ENCODE assay signal across 26 cellular contexts in genomic region chr19:11225172-11225571, GRCh38. TPM values are rescaled to one million over a fixed set of nuclear protein-coding genes. Genes with fewer than 3 reads are reported as not detected.
"Had no signal": no experiment of that assay in that cellular context is flagged by ENCODE, and none has a peak within 500 bp of the region (broad histone marks: within the 10 kb centered on the region; RNA-seq: fewer than 3 reads in every experiment).

No MANE protein-coding gene starts in this region.

- H3K27me3 ChIP-seq: esophagus squamous epithelium, foreskin keratinocyte, heart left ventricle, neural progenitor cell, ovary, tibial artery, upper lobe of left lung, uterus had no signal

- H3K9me3 ChIP-seq: ovary, uterus had no signal

- H2AFZ ChIP-seq: neural progenitor cell had no signal

- H3K27ac ChIP-seq: esophagus squamous epithelium, foreskin keratinocyte, heart left ventricle, neural progenitor cell, ovary, tibial artery, uterus had no signal

- ATAC-seq: foreskin keratinocyte; natural killer cell treated with Interleukin-12 subunit alpha and Interleukin-12 subunit beta and Interleukin-15 and Interleukin-18, amount 100 ng/mL, for 72 hours; stimulated activated effector memory CD8-positive, alpha-beta T cell treated with anti-CD3 and anti-CD28 coated beads, Interleukin-12 subunit alpha, Interleukin-12 subunit beta, amount 100 ng/mL, for 72 hours; stimulated activated naive CD8-positive, alpha-beta T cell treated with anti-CD3 and anti-CD28 coated beads, Interleukin-15, Interleukin-2, amounts not matched to agents 100 U/mL and 50 U/mL, for 24 hours had no signal

- DNase-seq: cerebellar nuclear complex; esophagus squamous epithelium; foreskin keratinocyte; heart left ventricle; hippocampal formation; kidney glomerular epithelial cell; mesenchymal stem cell; midbrain; nucleus accumbens; ovary; small intestine; stimulated activated CD4-positive, alpha-beta T cell treated with anti-CD3 and anti-CD28 coated beads, Interleukin-12 subunit alpha, Interleukin-12 subunit beta, amount 100 ng/mL, for 4 hours; stimulated activated CD4-positive, alpha-beta T cell treated with anti-CD3 and anti-CD28 coated beads, Interleukin-2, amount 100 ng/mL, for 48 hours; stimulated activated CD8-positive, alpha-beta memory T cell treated with anti-CD3 and anti-CD28 coated beads, Interleukin-4, amount 100 ng/mL, for 48 hours; stimulated activated naive CD8-positive, alpha-beta T cell treated with anti-CD3 and anti-CD28 coated beads, Interleukin-15, Interleukin-2, amounts not matched to agents 100 U/mL and 50 U/mL, for 24 hours; upper lobe of left lung; uterus had no signal

- H3K4me3 ChIP-seq: esophagus squamous epithelium, heart left ventricle, lung, neural progenitor cell, ovary, tibial artery, upper lobe of left lung, uterus had no signal

- H3K9ac ChIP-seq: neural progenitor cell had no signal

- H3K36me3 ChIP-seq: neural progenitor cell, ovary, uterus had no signal

- H3K4me1 ChIP-seq: esophagus squamous epithelium, foreskin keratinocyte, heart left ventricle, neural progenitor cell, tibial artery, upper lobe of left lung, uterus had no signal

- H3K4me2 ChIP-seq: neural progenitor cell had no signal

RNA-seq across cellular contexts. Expression of gene ANGPTL8, which starts 14.2 kb away (rescaled TPM):
- total RNA-seq: epithelial cell of proximal tubule; esophagus squamous epithelium; foreskin keratinocyte; glomerular endothelial cell; lung; natural killer cell treated with Interleukin-12 subunit alpha and Interleukin-12 subunit beta and Interleukin-15 and Interleukin-18, amount 100 ng/mL, for 72 hours; renal cortical epithelial cell; temporal lobe had no signal
- polyA plus RNA-seq: foreskin keratinocyte had no signal
